ENCODE assay signal across 8 cellular contexts in genomic region chr16:2874584-2875362, GRCh38. TPM values are rescaled to one million over a fixed set of nuclear protein-coding genes. Genes with fewer than 3 reads are reported as not detected.
DNase-seq lines count a peak whose midpoint lies in the region; ATAC-seq, FAIRE-seq and TF ChIP-seq lines count a peak whose summit lies in the region.

No MANE protein-coding gene starts in this region.

- peak; percentile 68 for ATAC-seq in HG02981 (IDR thresholded peaks at IDR 0.05; ENCODE audit: unreplicated experiment)
- ATAC-seq in HepG2: peak; percentile 97
- ATAC-seq in GM18517 (IDR thresholded peaks at IDR 0.05; ENCODE audit: unreplicated experiment): no peak

- no peaks in the 10 kb centered on the region for H3K9me3 ChIP-seq in HepG2 (ENCODE audit: low read length)

- BruUV-seq in HepG2 (replicated peaks; lab: Mats Ljungman, UMichigan): no TSS peak

- no peak for TF ChIP-seq EP300 in HepG2 (IDR thresholded peaks at IDR 0.05; ENCODE audit: low read depth in 2 of 2, low read length in 2 of 2)
- TF ChIP-seq EP300 in HepG2 (CRISPR knock-in tag; IDR thresholded peaks at IDR 0.05; ENCODE audit: borderline replicate concordance): no peak

- intact Hi-C loops in HepG2 (cut with micrococcal nuclease; ENCODE audit: unreplicated experiment): loop anchor here (2.0 kb wide), 2 partner anchors 30 to 44 kb away; no protein-coding TSS in a partner anchor

- peak overlapping the region; percentile 71 for H3K4me2 ChIP-seq in HepG2 (ENCODE audit: low read depth, low read length)

- H3K36me3 ChIP-seq in HepG2 (replicated peaks in 1 of 2; ENCODE audit: control insufficient read depth in 1 of 2, insufficient read depth in 2 of 2, low read length in 2 of 2): no peaks in the 10 kb centered on the region

- H3K27me3 ChIP-seq in HepG2 (ENCODE audit: control insufficient read depth in 1 of 2, insufficient read depth in 2 of 2, low read length in 2 of 2): no peaks in the 10 kb centered on the region; a peak in 1 of 5 replicates

- CTCF ChIA-PET in HepG2 (lab: Yijun Ruan, JAX; ENCODE audit: low intra/inter-chr PET ratio, low total read pairs): interaction anchor here (1.1 to 2.1 kb wide), 6 partner anchors 31 to 52 kb away, joined by 3 to 24 read pairs (median 6); no protein-coding TSS in a partner anchor

- no peak overlapping the region for H3K27ac Mint-ChIP-seq in chondrocyte (ENCODE audit: unreplicated experiment)

- H3K4me3 Mint-ChIP-seq in chondrocyte (ENCODE audit: unreplicated experiment): no peak overlapping the region

- no peak overlapping the region for H3K27ac ChIP-seq in HepG2 (ENCODE audit: extremely low read length, insufficient read depth, low read length)

- DNase-seq in GM03348 (ENCODE audit: low spot score): peak; percentile 89
- DNase-seq in NCI-H446 (lab: John Stamatoyannopoulos, UW): peak; percentile 15 to 74
- peak; percentile 50 for DNase-seq in activated CD4-positive, alpha-beta T cell treated with anti-CD3 and anti-CD28 coated beads for 1 hour
- DNase-seq in chondrocyte (ENCODE audit: low spot score): no peak
- DNase-seq in HepG2 (ENCODE audit: low spot score): peak; percentile 49
- peak; percentile 15 to 49 (median 29) for DNase-seq in stimulated activated CD4-positive, alpha-beta T cell treated with anti-CD3 and anti-CD28 coated beads, TNF-alpha, amount 100 ng/mL, for 1 hour (ENCODE audit: low read depth in 3 of 3, low spot score in 1 of 3)

- H4K20me1 ChIP-seq in HepG2 (ENCODE audit: insufficient read depth, low read length): no peaks in the 10 kb centered on the region

- peak; percentile 89 for TF ChIP-seq RAD21 in HepG2 (CRISPR knock-in tag; IDR thresholded peaks at IDR 0.05)

- H3K9me3 Mint-ChIP-seq in chondrocyte (ENCODE audit: low read depth): no peaks in the 10 kb centered on the region

- H3K4me3 ChIP-seq in HepG2 (replicated peaks in 1 of 3; ENCODE audit: insufficient read depth in 1 of 3, low read depth in 2 of 3, low read length in 3 of 3): peak overlapping the region in 2 of 3 experiments; percentile 30 to 58; a peak in 3 of 6 replicates

- peaks cover 6% of the 10 kb centered on the region for H3K27me3 Mint-ChIP-seq in chondrocyte (ENCODE audit: low read depth)

- WGBS in HepG2 (ENCODE audit: low lambda C conversion rate): 14% methylated on average over 35 of the region's 35 CpGs

- H3K9ac ChIP-seq in HepG2 (ENCODE audit: insufficient read depth, low read depth, low read length): peak overlapping the region; percentile 37; the same call in 1 of the 2 replicates

- H3K36me3 Mint-ChIP-seq in chondrocyte (ENCODE audit: low read depth): no peaks in the 10 kb centered on the region

- no peak for TF ChIP-seq POLR2A in HepG2 (IDR thresholded peaks at IDR 0.05; ENCODE audit: insufficient read depth in 1 of 2, low read depth in 2 of 2, low read length in 2 of 2)

- H2AFZ ChIP-seq in HepG2 (ENCODE audit: low read length): no peak overlapping the region

- H3K79me2 ChIP-seq in HepG2 (ENCODE audit: insufficient read depth, low read length): no peaks in the 10 kb centered on the region

- POLR2A ChIA-PET in HepG2 (lab: Yijun Ruan, JAX): interaction anchor here (0.7 to 1.0 kb wide), 4 partner anchors 8 to 101 kb away, joined by 3 to 8 read pairs (median 5); partner anchors contain the start of genes FLYWCH1 and FLYWCH2

- H3K4me1 ChIP-seq in HepG2 (ENCODE audit: insufficient read depth, low read length): peaks cover 21% of the 10 kb centered on the region

- FAIRE-seq in HepG2 (lab: Jason Lieb, UNC): peak; percentile 67

- no peaks in the 10 kb centered on the region for H3K4me1 Mint-ChIP-seq in chondrocyte (ENCODE audit: low read depth)

- peak; percentile 93 for TF ChIP-seq CTCF in chondrocyte (IDR thresholded peaks at IDR 0.05)
- TF ChIP-seq CTCF in HepG2 (CRISPR knock-in tag; IDR thresholded peaks at IDR 0.05): peak; percentile 94

- in situ Hi-C loops in HepG2 (cut with HindIII; ENCODE audit: extremely low pct_ligation_motif_present, low pct_unique_long_range_greater_than_20kb): loop anchor here (5.0 kb wide), 2 partner anchors 37 to 38 kb away; partner anchors contain the start of gene FLYWCH1

RNA-seq across cellular contexts. Expression of gene FLYWCH2, which starts 8.2 kb away (rescaled TPM):
- 33.4 to 43.1 TPM (median 34.7 TPM) in 3 replicates for total RNA-seq in chondrocyte
- 19.8 and 20.2 TPM in 2 replicates for total RNA-seq in HepG2 (2016; rRNA removed; fragmentation: Illumina TruSeq; extraction: Trizol)
- total RNA-seq in HepG2 (2016; cell fraction: cytosol; rRNA removed; fragmentation: Illumina TruSeq; extraction: Trizol; ENCODE audit: low read depth): 13.2 and 27.5 TPM in 2 replicates
- 17.6 and 22.1 TPM in 2 replicates for total RNA-seq in HepG2 (2016; cell fraction: insoluble cytoplasmic fraction; rRNA removed; fragmentation: Illumina TruSeq; extraction: Trizol)
- 15.1 and 28.9 TPM in 2 replicates for total RNA-seq in HepG2 (2016; cell fraction: membrane; rRNA removed; fragmentation: Illumina TruSeq; extraction: Trizol)
- total RNA-seq in HepG2 (2016; cell fraction: nucleus; rRNA removed; fragmentation: Illumina TruSeq; extraction: Trizol): 7.3 and 8.3 TPM in 2 replicates
- 16.9 and 17.3 TPM in 2 replicates for polyA plus RNA-seq in HepG2 (2011; rRNA removed)
- polyA plus RNA-seq in HepG2 (2011; cell fraction: cytosol; rRNA removed): 20.3 and 34.0 TPM in 2 replicates
- 18.3 and 20.0 TPM in 2 replicates for polyA plus RNA-seq in HepG2 (2011; cell fraction: nucleus; rRNA removed)
- 10.2 and 14.8 TPM in 2 replicates for polyA plus RNA-seq in HepG2 (2012)
- polyA plus RNA-seq in HepG2 (2016; cell fraction: cytosol; fragmentation: Illumina TruSeq; extraction: Trizol; ENCODE audit: low read depth): 15.2 and 26.7 TPM in 2 replicates
- polyA plus RNA-seq in HepG2 (2016; cell fraction: insoluble cytoplasmic fraction; fragmentation: Illumina TruSeq; extraction: Trizol; ENCODE audit: low read depth): 21.6 and 24.2 TPM in 2 replicates
- 15.5 and 29.2 TPM in 2 replicates for polyA plus RNA-seq in HepG2 (2016; cell fraction: membrane; fragmentation: Illumina TruSeq; extraction: Trizol; ENCODE audit: low read depth)
- polyA plus RNA-seq in HepG2 (2016; cell fraction: nucleus; fragmentation: Illumina TruSeq; extraction: Trizol; ENCODE audit: insufficient read depth, low read depth): 16.2 and 16.3 TPM in 2 replicates
- polyA minus RNA-seq in HepG2 (2011; rRNA and poly(A)+ RNA removed; ENCODE audit: low replicate concordance): 9.8 and 35.9 TPM in 2 replicates
- 10.9 and 11.7 TPM in 2 replicates for polyA minus RNA-seq in HepG2 (2011; cell fraction: cytosol; rRNA and poly(A)+ RNA removed)
- 4.0 and 4.9 TPM in 2 replicates for polyA minus RNA-seq in HepG2 (2011; cell fraction: nucleus; rRNA and poly(A)+ RNA removed)

RNA-seq across cellular contexts. Expression of gene PRSS22, which starts 16.8 kb away (rescaled TPM):
- total RNA-seq in chondrocyte (not detected in 3 replicates), HepG2 (2016; rRNA removed; fragmentation: Illumina TruSeq; extraction: Trizol) (0.24 TPM in 1 of 2 replicates, not detected in the other)
- not detected in 2 replicates for total RNA-seq in HepG2 (2016; cell fraction: cytosol; rRNA removed; fragmentation: Illumina TruSeq; extraction: Trizol; ENCODE audit: low read depth)
- 0.15 TPM in 1 of 2 replicates, not detected in the other for total RNA-seq in HepG2 (2016; cell fraction: insoluble cytoplasmic fraction; rRNA removed; fragmentation: Illumina TruSeq; extraction: Trizol)
- not detected in 2 replicates for total RNA-seq in HepG2 (2016; cell fraction: membrane; rRNA removed; fragmentation: Illumina TruSeq; extraction: Trizol)
- not detected in 2 replicates for total RNA-seq in HepG2 (2016; cell fraction: nucleus; rRNA removed; fragmentation: Illumina TruSeq; extraction: Trizol)
- 0.24 and 0.32 TPM in 2 replicates for polyA plus RNA-seq in HepG2 (2011; rRNA removed)
- polyA plus RNA-seq in HepG2 (2011; cell fraction: cytosol; rRNA removed): 0.26 and 0.27 TPM in 2 replicates
- polyA plus RNA-seq in HepG2 (2011; cell fraction: nucleus; rRNA removed): 0.87 and 0.88 TPM in 2 replicates
- polyA plus RNA-seq in HepG2 (2012): not detected in 2 replicates
- polyA plus RNA-seq in HepG2 (2016; cell fraction: cytosol; fragmentation: Illumina TruSeq; extraction: Trizol; ENCODE audit: low read depth): not detected in 2 replicates
- polyA plus RNA-seq in HepG2 (2016; cell fraction: insoluble cytoplasmic fraction; fragmentation: Illumina TruSeq; extraction: Trizol; ENCODE audit: low read depth): not detected in 2 replicates
- not detected in 2 replicates for polyA plus RNA-seq in HepG2 (2016; cell fraction: membrane; fragmentation: Illumina TruSeq; extraction: Trizol; ENCODE audit: low read depth)
- polyA plus RNA-seq in HepG2 (2016; cell fraction: nucleus; fragmentation: Illumina TruSeq; extraction: Trizol; ENCODE audit: insufficient read depth, low read depth): 0.57 TPM in 1 of 2 replicates, not detected in the other
- 0.42 and 1.0 TPM in 2 replicates for polyA minus RNA-seq in HepG2 (2011; rRNA and poly(A)+ RNA removed; ENCODE audit: low replicate concordance)
- polyA minus RNA-seq in HepG2 (2011; cell fraction: cytosol; rRNA and poly(A)+ RNA removed): not detected in 2 replicates
- not detected in 2 replicates for polyA minus RNA-seq in HepG2 (2011; cell fraction: nucleus; rRNA and poly(A)+ RNA removed)

RNA-seq across cellular contexts. Expression of gene FLYWCH1, which starts 37.0 kb away (rescaled TPM):
- total RNA-seq in chondrocyte: 36.1 to 47.1 TPM (median 38.6 TPM) in 3 replicates
- total RNA-seq in HepG2 (2016; rRNA removed; fragmentation: Illumina TruSeq; extraction: Trizol): 9.9 and 12.4 TPM in 2 replicates
- 2.1 and 2.4 TPM in 2 replicates for total RNA-seq in HepG2 (2016; cell fraction: cytosol; rRNA removed; fragmentation: Illumina TruSeq; extraction: Trizol; ENCODE audit: low read depth)
- total RNA-seq in HepG2 (2016; cell fraction: insoluble cytoplasmic fraction; rRNA removed; fragmentation: Illumina TruSeq; extraction: Trizol): 7.4 and 12.0 TPM in 2 replicates
- 5.7 and 6.7 TPM in 2 replicates for total RNA-seq in HepG2 (2016; cell fraction: membrane; rRNA removed; fragmentation: Illumina TruSeq; extraction: Trizol)
- total RNA-seq in HepG2 (2016; cell fraction: nucleus; rRNA removed; fragmentation: Illumina TruSeq; extraction: Trizol): 7.5 and 8.9 TPM in 2 replicates
- 7.3 and 11.3 TPM in 2 replicates for polyA plus RNA-seq in HepG2 (2011; rRNA removed)
- polyA plus RNA-seq in HepG2 (2011; cell fraction: cytosol; rRNA removed): 7.4 and 13.0 TPM in 2 replicates
- polyA plus RNA-seq in HepG2 (2011; cell fraction: nucleus; rRNA removed): 19.4 and 20.7 TPM in 2 replicates
- 4.8 and 9.8 TPM in 2 replicates for polyA plus RNA-seq in HepG2 (2012)
- polyA plus RNA-seq in HepG2 (2016; cell fraction: cytosol; fragmentation: Illumina TruSeq; extraction: Trizol; ENCODE audit: low read depth): 1.4 and 1.7 TPM in 2 replicates
- polyA plus RNA-seq in HepG2 (2016; cell fraction: insoluble cytoplasmic fraction; fragmentation: Illumina TruSeq; extraction: Trizol; ENCODE audit: low read depth): 9.4 and 11.6 TPM in 2 replicates
- 5.2 and 5.3 TPM in 2 replicates for polyA plus RNA-seq in HepG2 (2016; cell fraction: membrane; fragmentation: Illumina TruSeq; extraction: Trizol; ENCODE audit: low read depth)
- polyA plus RNA-seq in HepG2 (2016; cell fraction: nucleus; fragmentation: Illumina TruSeq; extraction: Trizol; ENCODE audit: insufficient read depth, low read depth): 18.2 and 22.5 TPM in 2 replicates
- polyA minus RNA-seq in HepG2 (2011; rRNA and poly(A)+ RNA removed; ENCODE audit: low replicate concordance): 19.9 and 35.0 TPM in 2 replicates
- 6.9 and 10.6 TPM in 2 replicates for polyA minus RNA-seq in HepG2 (2011; cell fraction: cytosol; rRNA and poly(A)+ RNA removed)
- polyA minus RNA-seq in HepG2 (2011; cell fraction: nucleus; rRNA and poly(A)+ RNA removed): 6.5 and 7.6 TPM in 2 replicates

RNA-seq across cellular contexts. Expression of gene ZG16B, which starts 44.7 kb away (rescaled TPM):
- total RNA-seq in chondrocyte (2.1 to 2.6 TPM in 2 of 3 replicates, not detected in the other), HepG2 (2016; rRNA removed; fragmentation: Illumina TruSeq; extraction: Trizol) (1.5 and 1.8 TPM in 2 replicates)
- total RNA-seq in HepG2 (2016; cell fraction: cytosol; rRNA removed; fragmentation: Illumina TruSeq; extraction: Trizol; ENCODE audit: low read depth): 0.97 and 1.4 TPM in 2 replicates
- total RNA-seq in HepG2 (2016; cell fraction: insoluble cytoplasmic fraction; rRNA removed; fragmentation: Illumina TruSeq; extraction: Trizol): 0.97 and 1.7 TPM in 2 replicates
- total RNA-seq in HepG2 (2016; cell fraction: membrane; rRNA removed; fragmentation: Illumina TruSeq; extraction: Trizol): 2.0 and 2.2 TPM in 2 replicates
- total RNA-seq in HepG2 (2016; cell fraction: nucleus; rRNA removed; fragmentation: Illumina TruSeq; extraction: Trizol): 1.4 and 1.9 TPM in 2 replicates
- polyA plus RNA-seq in HepG2 (2011; rRNA removed): 11.3 and 14.3 TPM in 2 replicates
- 12.2 and 13.9 TPM in 2 replicates for polyA plus RNA-seq in HepG2 (2011; cell fraction: cytosol; rRNA removed)
- polyA plus RNA-seq in HepG2 (2011; cell fraction: nucleus; rRNA removed): 8.9 and 18.3 TPM in 2 replicates
- 13.3 and 13.8 TPM in 2 replicates for polyA plus RNA-seq in HepG2 (2012)
- 1.0 and 1.1 TPM in 2 replicates for polyA plus RNA-seq in HepG2 (2016; cell fraction: cytosol; fragmentation: Illumina TruSeq; extraction: Trizol; ENCODE audit: low read depth)
- polyA plus RNA-seq in HepG2 (2016; cell fraction: insoluble cytoplasmic fraction; fragmentation: Illumina TruSeq; extraction: Trizol; ENCODE audit: low read depth): 0.84 and 1.1 TPM in 2 replicates
- polyA plus RNA-seq in HepG2 (2016; cell fraction: membrane; fragmentation: Illumina TruSeq; extraction: Trizol; ENCODE audit: low read depth): 1.4 TPM in 2 replicates
- 2.4 and 4.4 TPM in 2 replicates for polyA plus RNA-seq in HepG2 (2016; cell fraction: nucleus; fragmentation: Illumina TruSeq; extraction: Trizol; ENCODE audit: insufficient read depth, low read depth)
- polyA minus RNA-seq in HepG2 (2011; rRNA and poly(A)+ RNA removed; ENCODE audit: low replicate concordance): 4.8 and 6.8 TPM in 2 replicates
- 2.6 and 3.3 TPM in 2 replicates for polyA minus RNA-seq in HepG2 (2011; cell fraction: cytosol; rRNA and poly(A)+ RNA removed)
- polyA minus RNA-seq in HepG2 (2011; cell fraction: nucleus; rRNA and poly(A)+ RNA removed): 5.4 and 9.0 TPM in 2 replicates

RNA-seq across cellular contexts. Expression of gene PRSS21, which starts 57.7 kb away (rescaled TPM):
- total RNA-seq in chondrocyte (not detected in 3 replicates), HepG2 (2016; rRNA removed; fragmentation: Illumina TruSeq; extraction: Trizol) (not detected in 2 replicates)
- not detected in 2 replicates for total RNA-seq in HepG2 (2016; cell fraction: cytosol; rRNA removed; fragmentation: Illumina TruSeq; extraction: Trizol; ENCODE audit: low read depth)
- total RNA-seq in HepG2 (2016; cell fraction: insoluble cytoplasmic fraction; rRNA removed; fragmentation: Illumina TruSeq; extraction: Trizol): not detected in 2 replicates
- total RNA-seq in HepG2 (2016; cell fraction: membrane; rRNA removed; fragmentation: Illumina TruSeq; extraction: Trizol): not detected in 2 replicates
- not detected in 2 replicates for total RNA-seq in HepG2 (2016; cell fraction: nucleus; rRNA removed; fragmentation: Illumina TruSeq; extraction: Trizol)
- polyA plus RNA-seq in HepG2 (2011; rRNA removed): not detected in 2 replicates
- polyA plus RNA-seq in HepG2 (2011; cell fraction: cytosol; rRNA removed): not detected in 2 replicates
- polyA plus RNA-seq in HepG2 (2011; cell fraction: nucleus; rRNA removed): not detected in 2 replicates
- not detected in 2 replicates for polyA plus RNA-seq in HepG2 (2012)
- not detected in 2 replicates for polyA plus RNA-seq in HepG2 (2016; cell fraction: cytosol; fragmentation: Illumina TruSeq; extraction: Trizol; ENCODE audit: low read depth)
- polyA plus RNA-seq in HepG2 (2016; cell fraction: insoluble cytoplasmic fraction; fragmentation: Illumina TruSeq; extraction: Trizol; ENCODE audit: low read depth): not detected in 2 replicates
- polyA plus RNA-seq in HepG2 (2016; cell fraction: membrane; fragmentation: Illumina TruSeq; extraction: Trizol; ENCODE audit: low read depth): not detected in 2 replicates
- not detected in 2 replicates for polyA plus RNA-seq in HepG2 (2016; cell fraction: nucleus; fragmentation: Illumina TruSeq; extraction: Trizol; ENCODE audit: insufficient read depth, low read depth)
- 0.32 and 219 TPM in 2 replicates for polyA minus RNA-seq in HepG2 (2011; rRNA and poly(A)+ RNA removed; ENCODE audit: low replicate concordance)
- 1.1 TPM in 1 of 2 replicates, not detected in the other for polyA minus RNA-seq in HepG2 (2011; cell fraction: cytosol; rRNA and poly(A)+ RNA removed)
- 0.50 and 0.64 TPM in 2 replicates for polyA minus RNA-seq in HepG2 (2011; cell fraction: nucleus; rRNA and poly(A)+ RNA removed)
